Comparison of ENCODE assay signal across 8 cellular contexts in genomic region chr20:35207950-35208611, GRCh38. TPM values are rescaled to one million over a fixed set of nuclear protein-coding genes. Genes with fewer than 3 reads are reported as not detected.
DNase-seq lines count a peak whose midpoint lies in the region; ATAC-seq lines count a peak whose summit lies in the region.

No MANE protein-coding gene starts in this region.

- H3K4me1 ChIP-seq in SJSA1 (replicated peaks) = peaks cover 11% of the 10 kb centered on the region

- no peak for ATAC-seq in GM19351 (IDR thresholded peaks at IDR 0.05; ENCODE audit: unreplicated experiment)

- no peaks in the 10 kb centered on the region for H3K36me3 ChIP-seq in SJSA1

- H3K4me3 ChIP-seq in SJSA1 = peak overlapping the region; percentile 10; the same call in 1 of the 2 replicates

- peak; percentile 46 for DNase-seq in DMS153 (lab: John Stamatoyannopoulos, UW)
- DNase-seq in M059J (ENCODE audit: low read depth) = peak; percentile 86
- DNase-seq in SJSA1 (ENCODE audit: low read depth in 1 of 2, low spot score in 2 of 2) = peak; percentile 74 to 76
- DNase-seq in activated gamma-delta T cell treated with anti-CD3 and anti-CD28 coated beads, Interleukin-2, amount 50 U/mL, for 16 hours (ENCODE audit: low read depth) = peak; percentile 71
- peak; percentile 70 for DNase-seq in foreskin melanocyte
- DNase-seq in nucleus accumbens (lab: John Stamatoyannopoulos, UW) = peak in 45 of 56 donors; percentile 7 to 89 (median 38)
- peak; percentile 67 for DNase-seq in stromal cell of bone marrow (ENCODE audit: low read depth)

- H3K9me3 ChIP-seq in SJSA1 (replicated peaks) = no peaks in the 10 kb centered on the region

- no peak overlapping the region for H3K27ac ChIP-seq in SJSA1

- no peaks in the 10 kb centered on the region for H3K27me3 ChIP-seq in SJSA1 (replicated peaks)

RNA-seq across cellular contexts. Expression of gene MMP24, which starts 18.4 kb away (rescaled TPM):
- total RNA-seq in M059J (2014; rRNA removed; shearing (Covaris generic)) = 1.7 and 4.4 TPM in 2 replicates
- 0.50 and 0.71 TPM in 2 replicates for total RNA-seq in SJSA1 (2014; rRNA removed; shearing (Covaris generic))

RNA-seq across cellular contexts. Expression of gene PROCR, which starts 36.2 kb away (rescaled TPM):
- total RNA-seq in M059J (2014; rRNA removed; shearing (Covaris generic)) = 58.9 and 60.0 TPM in 2 replicates
- total RNA-seq in SJSA1 (2014; rRNA removed; shearing (Covaris generic)) = 20.4 and 22.0 TPM in 2 replicates
